In genomic region chr21:42525676-42526378, GRCh38 we compare ENCODE assay signal across 13 cellular contexts. TPM values are rescaled to one million over a fixed set of nuclear protein-coding genes. Genes with fewer than 3 reads are reported as not detected.
DNase-seq lines count a peak whose midpoint lies in the region; ATAC-seq and TF ChIP-seq lines count a peak whose summit lies in the region.
"Had no signal": no experiment of that assay in that cellular context is flagged by ENCODE, and none has a peak within 500 bp of the region (broad histone marks: within the 10 kb centered on the region; RNA-seq: fewer than 3 reads in every experiment).

No MANE protein-coding gene starts in this region.

- H3K36me3 ChIP-seq in heart right ventricle = peaks cover 0 to 60% (median 0%) of the 10 kb centered on the region in 9 donors
- H3K36me3 ChIP-seq in mucosa of rectum (ENCODE audit: control insufficient read depth in 2 of 2, insufficient read depth in 2 of 2, low read length in 2 of 2) = peaks cover 22 to 31% of the 10 kb centered on the region in 2 donors
- H3K36me3 ChIP-seq in upper lobe of left lung = peaks cover 0 to 16% (median 8%) of the 10 kb centered on the region in 4 donors

- no peak for TF ChIP-seq POLR2A in upper lobe of left lung (IDR thresholded peaks at IDR 0.05)

- peaks cover 4 to 55% (median 43%) of the 10 kb centered on the region in 9 donors for H3K4me1 ChIP-seq in heart right ventricle
- H3K4me1 ChIP-seq in mucosa of rectum (ENCODE audit: control insufficient read depth in 2 of 2, insufficient read depth in 2 of 2, low read length in 2 of 2) = peaks cover 49 to 53% of the 10 kb centered on the region in 2 donors
- H3K4me1 ChIP-seq in upper lobe of left lung = peaks cover 45 to 63% (median 49%) of the 10 kb centered on the region in 4 donors

- H3K9me3 ChIP-seq in heart right ventricle (no peaks in the 10 kb centered on the region), mucosa of rectum (ENCODE audit: control insufficient read depth in 2 of 2, low read length in 2 of 2) (no peaks in the 10 kb centered on the region), upper lobe of left lung (no peaks in the 10 kb centered on the region)

- no peaks in the 10 kb centered on the region for H3K27me3 Mint-ChIP-seq in activated B cell treated with CpG ODN at 0.5 μM for 24 hours
- H3K27me3 Mint-ChIP-seq in T-helper 2 cell treated with Interferon-gamma antibody and Interleukin-4, amounts not matched to agents 5 μg/mL and 100 μg/mL, for 36 hours (ENCODE audit: low read depth) = no peaks in the 10 kb centered on the region
- H3K27me3 Mint-ChIP-seq: activated T-helper 17 cell treated with anti-CD3 and anti-CD28 coated beads, Interleukin-2, amount 50 U/mL, for 72 hours had no signal

- H3K4me1 Mint-ChIP-seq in activated B cell treated with CpG ODN at 0.5 μM for 24 hours = peaks cover 86% of the 10 kb centered on the region
- peaks cover 37% of the 10 kb centered on the region for H3K4me1 Mint-ChIP-seq in T-helper 2 cell treated with Interferon-gamma antibody and Interleukin-4, amounts not matched to agents 5 μg/mL and 100 μg/mL, for 36 hours (ENCODE audit: low read depth)

- POLR2A ChIA-PET in activated B cell treated with CpG ODN at 0.5 μM for 24 hours (lab: Charles Lee) = interaction anchor here (1.1 to 6.2 kb wide), 3 partner anchors 9 to 59 kb away, joined by 3 to 82 read pairs (median 58); partner anchors contain the start of gene SLC37A1

- no peak for TF ChIP-seq EP300 in upper lobe of left lung (IDR thresholded peaks at IDR 0.05)

- no peak for ATAC-seq in heart right ventricle
- ATAC-seq in left cardiac atrium = no peak
- no peak for ATAC-seq in activated B cell treated with CpG ODN at 0.5 μM for 24 hours (ENCODE audit: low read depth)
- ATAC-seq in upper lobe of left lung (ENCODE audit: low FRiP score in 2 of 2) = no peak

- H3K4me3 Mint-ChIP-seq in activated B cell treated with CpG ODN at 0.5 μM for 24 hours = peak overlapping the region; percentile 78
- no peak overlapping the region for H3K4me3 Mint-ChIP-seq in T-helper 2 cell treated with Interferon-gamma antibody and Interleukin-4, amounts not matched to agents 5 μg/mL and 100 μg/mL, for 36 hours

- CTCF ChIA-PET in activated B cell treated with CpG ODN at 0.5 μM for 24 hours (lab: Charles Lee) = interaction anchor here (1.0 kb wide), 1 partner anchor 11 kb away, joined by 4 read pairs; no protein-coding TSS in a partner anchor

- peak overlapping the region; percentile 95 for H3K27ac Mint-ChIP-seq in activated B cell treated with CpG ODN at 0.5 μM for 24 hours
- no peak overlapping the region for H3K27ac Mint-ChIP-seq in T-helper 2 cell treated with Interferon-gamma antibody and Interleukin-4, amounts not matched to agents 5 μg/mL and 100 μg/mL, for 36 hours

- TF ChIP-seq CTCF in heart right ventricle (IDR thresholded peaks at IDR 0.05) (no peak), activated B cell treated with CpG ODN at 0.5 μM for 24 hours (IDR thresholded peaks at IDR 0.05) (no peak), upper lobe of left lung (IDR thresholded peaks at IDR 0.05) (no peak)

- H3K4me3 ChIP-seq in heart right ventricle (no peak overlapping the region), mucosa of rectum (ENCODE audit: low read length in 2 of 2) (no peak overlapping the region), upper lobe of left lung (no peak overlapping the region)

- intact Hi-C loops in heart right ventricle (cut with DNase I) (no loop called here), left cardiac atrium (cut with DNase I) (no loop called here), activated B cell treated with CpG ODN at 0.5 μM for 24 hours (cut with micrococcal nuclease) (loop anchor here (1.0 to 10.0 kb wide), 2 partner anchors 52 to 461 kb away; no protein-coding TSS in a partner anchor)

- WGBS in heart right ventricle, 2 donors = 79 to 83% methylated on average over 9 of the region's 9 CpGs
- 59 to 75% methylated on average over 9 of the region's 9 CpGs for WGBS in upper lobe of left lung, 2 donors

- no peaks in the 10 kb centered on the region for H3K27me3 ChIP-seq in heart right ventricle
- no peaks in the 10 kb centered on the region for H3K27me3 ChIP-seq in mucosa of rectum (ENCODE audit: control insufficient read depth in 2 of 2, insufficient read depth in 2 of 2, low read length in 2 of 2)
- no peaks in the 10 kb centered on the region for H3K27me3 ChIP-seq in upper lobe of left lung

- DNase-seq in heart right ventricle (no peak), left cardiac atrium (no peak), activated B cell treated with CpG ODN at 0.5 μM for 24 hours (no peak), upper lobe of left lung (peak in 1 of 2 donors; percentile 8), NCI-H1105 treated with DMSO at 0.1 percent for 48 hours (lab: John Stamatoyannopoulos, UW) (no peak), iPS-NIHi11 (ENCODE audit: low spot score) (no peak)
- DNase-seq in T-helper 2 cell treated with Interferon-gamma antibody and Interleukin-4, amounts not matched to agents 5 μg/mL and 100 μg/mL, for 36 hours (ENCODE audit: low spot score) = no peak
- DNase-seq: midbrain had no signal

- H3K9me3 Mint-ChIP-seq in activated B cell treated with CpG ODN at 0.5 μM for 24 hours = no peaks in the 10 kb centered on the region
- H3K9me3 Mint-ChIP-seq in T-helper 2 cell treated with Interferon-gamma antibody and Interleukin-4, amounts not matched to agents 5 μg/mL and 100 μg/mL, for 36 hours = no peaks in the 10 kb centered on the region
- H3K9me3 Mint-ChIP-seq: activated T-helper 17 cell treated with anti-CD3 and anti-CD28 coated beads, Interleukin-2, amount 50 U/mL, for 72 hours had no signal

- H3K36me3 Mint-ChIP-seq in activated B cell treated with CpG ODN at 0.5 μM for 24 hours (ENCODE audit: low read depth) = peaks cover 74% of the 10 kb centered on the region
- H3K36me3 Mint-ChIP-seq in T-helper 2 cell treated with Interferon-gamma antibody and Interleukin-4, amounts not matched to agents 5 μg/mL and 100 μg/mL, for 36 hours (ENCODE audit: low read depth) = peaks cover 33% of the 10 kb centered on the region

- peak overlapping the region in 1 of 2 donors; percentile 54 for H3K9ac ChIP-seq in mucosa of rectum (ENCODE audit: low read depth in 1 of 2, low read length in 2 of 2)

- peak overlapping the region in 9 of 10 donors; percentile 13 to 87 (median 75) for H3K27ac ChIP-seq in heart right ventricle
- peak overlapping the region; percentile 73 to 86 for H3K27ac ChIP-seq in mucosa of rectum (ENCODE audit: low read depth in 2 of 2, low read length in 2 of 2)
- H3K27ac ChIP-seq in upper lobe of left lung = peak overlapping the region; percentile 14 to 92 (median 67)
- H3K27ac ChIP-seq: C4-2B, RWPE1 had no signal

RNA-seq across cellular contexts. Expression of gene SLC37A1, which starts 12.2 kb away (rescaled TPM):
- total RNA-seq in heart right ventricle (10 to 100 TPM in 1 of 10 donors, 1 to 10 TPM in 9; 3.7 to 13.2 (median 5.7) TPM), left cardiac atrium (1 to 10 TPM; 1.9 to 3.7 TPM), activated B cell treated with CpG ODN at 0.5 μM for 24 hours (39.8 and 47.9 TPM in 2 replicates), upper lobe of left lung (10 to 100 TPM; 20.8 to 70.2 (median 36.8) TPM)
- 1 to 10 TPM; 1.8 to 2.6 TPM for polyA plus RNA-seq in heart right ventricle

RNA-seq across cellular contexts. Expression of gene RSPH1, which starts 29.8 kb away (rescaled TPM):
- total RNA-seq in heart right ventricle = under 1 TPM in 2 of 10 donors, not detected in 8; 0.20 to 0.36 TPM
- under 1 TPM in 1 of 2 donors, not detected in 1; 0.06 TPM for polyA plus RNA-seq in heart right ventricle
- not detected for total RNA-seq in left cardiac atrium
- 0.38 TPM in 1 of 2 replicates, not detected in the other for total RNA-seq in activated B cell treated with CpG ODN at 0.5 μM for 24 hours
- 10 to 100 TPM in 5 of 6 donors, under 1 TPM in 1; 0.46 to 68.4 (median 13.4) TPM for total RNA-seq in upper lobe of left lung
- total RNA-seq: dermis blood vessel endothelial cell had no signal
